Comparison of ENCODE assay signal across 17 cellular contexts in the genomic region with DNA sequence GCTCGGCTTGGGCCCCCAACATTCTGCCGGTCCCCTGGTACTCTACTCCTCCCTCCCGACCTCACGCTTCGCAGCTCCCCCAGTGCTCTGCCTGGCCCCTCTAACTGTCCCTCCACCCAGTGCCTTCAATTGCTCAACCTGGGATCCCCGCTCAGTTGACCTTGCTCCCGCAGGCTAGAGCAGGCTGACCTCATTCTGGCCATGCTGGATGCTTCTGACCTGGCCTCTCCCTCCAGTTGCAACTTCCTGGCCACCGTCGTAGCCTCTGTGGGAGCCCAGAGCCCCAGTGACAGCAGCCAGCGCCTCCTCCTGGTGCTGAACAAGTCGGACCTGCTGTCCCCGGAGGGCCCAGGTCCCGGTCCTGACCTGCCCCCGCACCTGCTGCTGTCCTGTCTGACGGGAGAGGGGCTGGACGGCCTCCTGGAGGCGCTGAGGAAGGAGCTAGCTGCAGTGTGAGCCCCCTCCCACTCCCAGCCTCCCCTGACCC. TPM values are rescaled to one million over a fixed set of nuclear protein-coding genes. Genes with fewer than 3 reads are reported as not detected.
DNase-seq lines count a peak whose midpoint lies in the region; ATAC-seq and TF ChIP-seq lines count a peak whose summit lies in the region.
"Had no signal": no experiment of that assay in that cellular context is flagged by ENCODE, and none has a peak within 500 bp of the region (broad histone marks: within the 10 kb centered on the region; RNA-seq: fewer than 3 reads in every experiment).

No MANE protein-coding gene starts in this region.

- H3K27me3 ChIP-seq in esophagus (ENCODE audit: control insufficient read depth in 1 of 2, insufficient read depth in 2 of 2, low read length in 2 of 2) (no peaks in the 10 kb centered on the region), neuronal stem cell (ENCODE audit: control insufficient read depth in 3 of 3, insufficient read depth in 3 of 3, low read depth in 1 of 3, low read length in 3 of 3) (no peaks in the 10 kb centered on the region)
- H3K27me3 ChIP-seq: brain microvascular endothelial cell, heart left ventricle, stomach had no signal

- ATAC-seq in HG02970 (IDR thresholded peaks at IDR 0.05; ENCODE audit: low FRiP score, unreplicated experiment) (no peak), GM21786 (IDR thresholded peaks at IDR 0.05; ENCODE audit: unreplicated experiment) (no peak)
- ATAC-seq: activated naive CD8-positive, alpha-beta T cell treated with anti-CD3 and anti-CD28 coated beads, Interleukin-2, amount 50 U/mL, for 24 hours; heart left ventricle had no signal

- no peak for DNase-seq in neuronal stem cell (ENCODE audit: low spot score)
- DNase-seq in HEK293T (ENCODE audit: extremely low spot score) = no peak
- DNase-seq: activated effector memory CD4-positive, alpha-beta T cell treated with Interleukin-2 at 50 U/mL for 16 hours; brain microvascular endothelial cell; CD4-positive, alpha-beta memory T cell; heart left ventricle; NCI-H1105 treated with DMSO at 0.1 percent for 48 hours; stimulated activated CD4-positive, alpha-beta T cell treated with anti-CD3 and anti-CD28 coated beads, Interleukin-4, amount 100 ng/mL, for 4 hours; T-helper 2 cell; trophoblast cell; WERI-Rb-1 had no signal

- peak overlapping the region; percentile 52 for H3K18ac ChIP-seq in neuronal stem cell (ENCODE audit: low read length)

- 72 to 75% methylated on average over 17 of the region's 17 CpGs for WGBS in esophagus, 2 donors
- WGBS in neuronal stem cell (ENCODE audit: extremely low coverage in 2 of 2, insufficient read length in 2 of 2, insufficient replicate concordance in 1 of 2), 2 donors = no CpG with 5 or more reads among the region's 17 CpGs

- POLR2A ChIA-PET in HEK293 (lab: Yijun Ruan, JAX) = interaction anchor here (0.5 kb wide), 1 partner anchor 606 kb away, joined by 5 read pairs; no protein-coding TSS in a partner anchor
- POLR2A ChIA-PET in HEK293T (lab: Yijun Ruan, JAX) = interaction anchor here (1.1 kb wide), 1 partner anchor 8 kb away, joined by 5 read pairs; no protein-coding TSS in a partner anchor

- no peak overlapping the region for H3K4ac ChIP-seq in neuronal stem cell (ENCODE audit: low read length)

- peak overlapping the region; percentile 50 for H3K9ac ChIP-seq in neuronal stem cell (ENCODE audit: low read depth, low read length, poor library complexity)

- no peak overlapping the region for H3K4me3 ChIP-seq in HEK293 (ENCODE audit: low read depth, low read length)
- H3K4me3 ChIP-seq in esophagus (ENCODE audit: low read depth in 1 of 2, low read length in 2 of 2) = no peak overlapping the region
- no peak overlapping the region for H3K4me3 ChIP-seq in neuronal stem cell (ENCODE audit: low read length in 2 of 2)
- H3K4me3 ChIP-seq: heart left ventricle, stomach had no signal

- H2AFZ ChIP-seq in neuronal stem cell (ENCODE audit: low read length) = no peak overlapping the region

- H4K91ac ChIP-seq in neuronal stem cell (ENCODE audit: low read depth, low read length, poor library complexity) = no peak overlapping the region

- H3K4me1 ChIP-seq in HEK293 (ENCODE audit: control insufficient read depth, insufficient read depth, low read length) (peaks cover 4% of the 10 kb centered on the region; the same call in 1 of the 2 replicates), esophagus (ENCODE audit: control insufficient read depth in 2 of 2, insufficient read depth in 2 of 2, low read length in 1 of 2) (peaks cover 8 to 11% of the 10 kb centered on the region in 2 donors), neuronal stem cell (ENCODE audit: control insufficient read depth in 2 of 2, insufficient read depth in 1 of 2, low read depth in 1 of 2, low read length in 2 of 2) (peaks cover 9 to 16% of the 10 kb centered on the region in 2 donors)

- H2AK5ac ChIP-seq in neuronal stem cell (ENCODE audit: low read depth, low read length) = peak overlapping the region; percentile 83

- H3K14ac ChIP-seq in neuronal stem cell (ENCODE audit: low read length) = no peak overlapping the region

- CTCF ChIA-PET in HEK293 (lab: Yijun Ruan, JAX) (interaction anchor here (0.6 to 3.1 kb wide), 3 partner anchors 49 to 135 kb away, joined by 3 to 9 read pairs (median 4); no protein-coding TSS in a partner anchor), HEK293T (lab: Yijun Ruan, JAX) (no interaction called here)

- no peak for TF ChIP-seq CTCF in HEK293 (tag by site-specific recombination; IDR thresholded peaks at IDR 0.05)

- peak overlapping the region; percentile 82 for H2BK5ac ChIP-seq in neuronal stem cell (ENCODE audit: low read length)

- peak overlapping the region; percentile 61 for H2BK120ac ChIP-seq in neuronal stem cell (ENCODE audit: low read depth, low read length)

- H3K36me3 ChIP-seq in HEK293 (ENCODE audit: control insufficient read depth in 2 of 2, insufficient read depth in 1 of 2, low read length in 2 of 2) = peaks cover 0 to 28% of the 10 kb centered on the region in 2 experiments; a peak in 2 of 3 replicates
- H3K36me3 ChIP-seq in esophagus (ENCODE audit: control insufficient read depth in 2 of 2, insufficient read depth in 2 of 2, low read length in 1 of 2) = peaks cover 6 to 15% of the 10 kb centered on the region in 2 donors
- H3K36me3 ChIP-seq in neuronal stem cell (replicated peaks in 1 of 2; ENCODE audit: control insufficient read depth in 2 of 2, insufficient read depth in 2 of 2, low read length in 2 of 2) = peaks cover 19 to 30% of the 10 kb centered on the region in 2 donors
- H3K36me3 ChIP-seq: brain microvascular endothelial cell had no signal

- no peak overlapping the region for H4K8ac ChIP-seq in neuronal stem cell (ENCODE audit: low read depth, low read length)

- H3K9me3 ChIP-seq in HEK293 (ENCODE audit: control insufficient read depth, insufficient read depth, low read depth, low read length) (no peaks in the 10 kb centered on the region), esophagus (ENCODE audit: control insufficient read depth in 2 of 2, insufficient read depth in 1 of 2, low read depth in 1 of 2, low read length in 1 of 2) (peaks cover 0 to 2% of the 10 kb centered on the region in 2 donors), neuronal stem cell (replicated peaks in 1 of 2; ENCODE audit: control insufficient read depth in 2 of 2, insufficient read depth in 1 of 2, low read depth in 1 of 2, low read length in 2 of 2) (no peaks in the 10 kb centered on the region)
- H3K9me3 ChIP-seq: heart left ventricle, stomach had no signal

- H2BK12ac ChIP-seq in neuronal stem cell (ENCODE audit: low read length) = no peak overlapping the region

- peak overlapping the region; percentile 14 for H3K4me2 ChIP-seq in neuronal stem cell (ENCODE audit: insufficient read depth, low read length, poor library complexity, severe bottlenecking)

- H3K79me1 ChIP-seq in neuronal stem cell (ENCODE audit: low read depth, low read length) = peaks cover 9% of the 10 kb centered on the region

- H2BK15ac ChIP-seq in neuronal stem cell (ENCODE audit: low read length) = no peak overlapping the region

- H3K23ac ChIP-seq in neuronal stem cell (ENCODE audit: low read depth, low read length, poor library complexity) = no peak overlapping the region

- no peak overlapping the region for H3K27ac ChIP-seq in HEK293 (ENCODE audit: extremely low read depth, low read depth, low read length)
- peak overlapping the region; percentile 24 to 45 for H3K27ac ChIP-seq in esophagus (ENCODE audit: low read depth in 2 of 2, low read length in 1 of 2)
- H3K27ac ChIP-seq in neuronal stem cell (replicated peaks; ENCODE audit: low read length) = peak overlapping the region; percentile 24
- H3K27ac ChIP-seq: brain microvascular endothelial cell, heart left ventricle, stomach, WERI-Rb-1 had no signal

TF ChIP-seq in HEK293, 187 proteins besides CTCF, POLR2A, EP300 and RAD21 (continues in another document):
- TF ChIP-seq ZNF530 (tag by site-specific recombination; IDR thresholded peaks at IDR 0.05; ENCODE audit: low read depth) = no peak
- TF ChIP-seq ZBTB48 (tag by site-specific recombination; IDR thresholded peaks at IDR 0.05) = no peak
- no peak for TF ChIP-seq RBAK (tag by site-specific recombination; IDR thresholded peaks at IDR 0.05)
- TF ChIP-seq ZIC2 (tag by site-specific recombination; IDR thresholded peaks at IDR 0.05) = peak; percentile 17; the same call in 1 of the 2 replicates
- no peak for TF ChIP-seq ZNF510 (tag by site-specific recombination; IDR thresholded peaks at IDR 0.05; ENCODE audit: insufficient replicate concordance)

TF ChIP-seq in HEK293T, 16 proteins besides CTCF, POLR2A, EP300 and RAD21 (continues in another document):
- TF ChIP-seq FOXM1 (IDR thresholded peaks at IDR 0.05; ENCODE audit: borderline replicate concordance) (no peak), FOXA1 (IDR thresholded peaks at IDR 0.05) (no peak), ARNT (IDR thresholded peaks at IDR 0.05) (no peak), FOXK2 (IDR thresholded peaks at IDR 0.05) (no peak), CTBP1 (IDR thresholded peaks at IDR 0.05; ENCODE audit: borderline replicate concordance) (no peak), SP1 (IDR thresholded peaks at IDR 0.05) (no peak), L3MBTL2 (conservative IDR thresholded peaks at IDR 0.05) (no peak), SUZ12 (IDR thresholded peaks at IDR 0.05) (no peak), LEF1 (IDR thresholded peaks at IDR 0.05; ENCODE audit: borderline replicate concordance) (no peak), ELF4 (IDR thresholded peaks at IDR 0.05) (no peak), NFRKB (IDR thresholded peaks at IDR 0.05) (no peak)
- TF ChIP-seq, protein P1, sequence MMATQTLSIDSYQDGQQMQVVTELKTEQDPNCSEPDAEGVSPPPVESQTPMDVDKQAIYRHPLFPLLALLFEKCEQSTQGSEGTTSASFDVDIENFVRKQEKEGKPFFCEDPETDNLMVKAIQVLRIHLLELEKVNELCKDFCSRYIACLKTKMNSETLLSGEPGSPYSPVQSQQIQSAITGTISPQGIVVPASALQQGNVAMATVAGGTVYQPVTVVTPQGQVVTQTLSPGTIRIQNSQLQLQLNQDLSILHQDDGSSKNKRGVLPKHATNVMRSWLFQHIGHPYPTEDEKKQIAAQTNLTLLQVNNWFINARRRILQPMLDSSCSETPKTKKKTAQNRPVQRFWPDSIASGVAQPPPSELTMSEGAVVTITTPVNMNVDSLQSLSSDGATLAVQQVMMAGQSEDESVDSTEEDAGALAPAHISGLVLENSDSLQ (IDR thresholded peaks at IDR 0.05) = no peak

RNA-seq across cellular contexts. Expression of a gene that starts 3.6 kb away (rescaled TPM):
- 10 to 100 TPM; 13.5 to 20.2 TPM for polyA plus RNA-seq in esophagus
- 27.4 TPM for polyA plus RNA-seq in neuronal stem cell (2013, experiment 1 of 2)
- 27.5 TPM for polyA plus RNA-seq in neuronal stem cell (2013, experiment 2 of 2)

RNA-seq across cellular contexts. Expression of a gene that starts 6.3 kb away (rescaled TPM):
- polyA plus RNA-seq in esophagus = 10 to 100 TPM in 1 of 2 donors, 1 to 10 TPM in 1; 9.7 to 28.0 TPM
- 12.9 TPM for polyA plus RNA-seq in neuronal stem cell (2013, experiment 1 of 2)
- 13.2 TPM for polyA plus RNA-seq in neuronal stem cell (2013, experiment 2 of 2)

RNA-seq across cellular contexts. Expression of a gene that starts 31.6 kb away (rescaled TPM):
- 10 to 100 TPM; 40.3 to 41.4 TPM for polyA plus RNA-seq in esophagus
- polyA plus RNA-seq in neuronal stem cell (2013, experiment 1 of 2) = 78.2 TPM
- 78.5 TPM for polyA plus RNA-seq in neuronal stem cell (2013, experiment 2 of 2)

RNA-seq across cellular contexts. Expression of a gene that starts 35.2 kb away (rescaled TPM):
- 100 to 1,000 TPM in 1 of 2 donors, 10 to 100 TPM in 1; 72.1 to 102 TPM for polyA plus RNA-seq in esophagus
- 60.1 TPM for polyA plus RNA-seq in neuronal stem cell (2013, experiment 1 of 2)
- polyA plus RNA-seq in neuronal stem cell (2013, experiment 2 of 2) = 60.9 TPM

RNA-seq across cellular contexts. Expression of a gene that starts 36.2 kb away (rescaled TPM):
- 10 to 100 TPM; 29.5 to 30.7 TPM for polyA plus RNA-seq in esophagus
- polyA plus RNA-seq in neuronal stem cell (2013, experiment 1 of 2) = 0.21 TPM
- polyA plus RNA-seq in neuronal stem cell (2013, experiment 2 of 2) = 0.35 TPM
- polyA plus RNA-seq: CD4-positive, alpha-beta memory T cell had no signal
